In the genomic region with DNA sequence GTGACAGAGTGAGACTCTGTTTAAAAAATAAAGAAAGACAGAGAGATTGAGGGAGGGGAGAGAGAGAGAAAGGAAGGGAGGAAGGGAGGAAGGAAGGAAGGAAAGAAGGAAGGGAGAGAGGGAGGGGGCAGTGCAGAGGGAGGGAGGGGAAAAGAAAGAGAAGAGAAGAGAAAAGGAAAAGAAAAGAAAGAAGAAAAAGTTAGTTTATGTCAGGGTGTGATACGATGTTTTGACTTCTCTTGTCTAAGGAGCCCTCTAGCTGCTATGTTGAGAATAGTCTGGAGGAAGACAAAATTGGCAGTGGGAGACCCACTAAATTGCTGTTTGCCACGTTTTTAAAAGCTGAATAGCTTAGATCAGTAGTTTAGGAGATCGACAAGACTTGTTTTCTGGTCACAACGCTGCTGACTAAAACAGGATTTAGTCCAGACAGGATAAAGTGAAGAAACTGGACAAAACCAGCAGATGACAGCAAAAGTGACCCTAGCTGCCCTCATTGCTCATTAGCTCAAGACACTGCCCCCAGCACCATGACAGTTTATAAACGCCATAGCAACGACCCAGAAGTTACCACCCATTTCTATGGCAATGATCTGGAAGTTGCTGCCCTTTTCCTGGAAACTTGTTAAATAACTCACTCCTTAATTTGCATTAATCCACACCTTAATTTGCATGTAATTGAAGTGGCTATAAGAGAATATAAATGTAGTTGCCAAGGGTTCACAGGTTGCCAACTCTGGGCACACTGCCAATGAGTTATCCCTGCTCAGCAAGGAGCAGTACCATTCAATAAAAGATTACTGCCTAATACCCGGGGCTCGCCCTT, we compare ENCODE assay signal across 8 cellular contexts. TPM values are rescaled to one million over a fixed set of nuclear protein-coding genes. Genes with fewer than 3 reads are reported as not detected.
DNase-seq lines count a peak whose midpoint lies in the region; ATAC-seq, FAIRE-seq and TF ChIP-seq lines count a peak whose summit lies in the region.

No MANE protein-coding gene starts in this region.

- no peaks in the 10 kb centered on the region for H3K79me2 ChIP-seq in parathyroid adenoma

- no peak overlapping the region for H3K4me2 ChIP-seq in parathyroid adenoma (ENCODE audit: low read length)

- ATAC-seq in GM18517 (IDR thresholded peaks at IDR 0.05; ENCODE audit: unreplicated experiment) (no peak), left cardiac atrium (no peak)

- no peaks in the 10 kb centered on the region for H3K9me3 ChIP-seq in parathyroid adenoma (ENCODE audit: control insufficient read depth, low read length)

- in situ Hi-C loops in G401 (cut with HindIII; ENCODE audit: low sequenced_read_pairs) = no loop called here

- no peak overlapping the region for H3K27ac ChIP-seq in parathyroid adenoma

- no peak overlapping the region for H3K9ac ChIP-seq in parathyroid adenoma

- peak overlapping the region; percentile 2 for H2AFZ ChIP-seq in parathyroid adenoma

- FAIRE-seq in colon (lab: Jason Lieb, UNC) = peak; percentile 68

- H3K4me1 ChIP-seq in parathyroid adenoma = no peaks in the 10 kb centered on the region

- no peak overlapping the region for H3K4me3 ChIP-seq in parathyroid adenoma (ENCODE audit: low read depth, low read length)
- H3K4me3 ChIP-seq in H7 (ENCODE audit: insufficient read depth, low read depth, low read length) = no peak overlapping the region

- intact Hi-C loops in left cardiac atrium (cut with DNase I) = no loop called here

- peak; percentile 39 for DNase-seq in G401 (ENCODE audit: low spot score)
- DNase-seq in NCI-H146 treated with DMSO at 0.1 percent for 48 hours (lab: John Stamatoyannopoulos, UW; ENCODE audit: unreplicated experiment) = peak; percentile 44
- no peak for DNase-seq in H7
- no peak for DNase-seq in left cardiac atrium
- DNase-seq in NCI-H187 (lab: John Stamatoyannopoulos, UW) = no peak

- H3K36me3 ChIP-seq in parathyroid adenoma (ENCODE audit: control insufficient read depth, insufficient read depth, low read length) (no peaks in the 10 kb centered on the region), H7 (replicated peaks; ENCODE audit: control insufficient read depth, insufficient read depth, low read length) (no peaks in the 10 kb centered on the region)

- no peaks in the 10 kb centered on the region for H3K27me3 ChIP-seq in parathyroid adenoma (ENCODE audit: control insufficient read depth, insufficient read depth, low read length)
- no peaks in the 10 kb centered on the region for H3K27me3 ChIP-seq in H7 (ENCODE audit: control insufficient read depth, insufficient read depth, low read length)

- TF ChIP-seq CTCF in parathyroid adenoma (IDR thresholded peaks at IDR 0.05) = peak; percentile 17

RNA-seq across cellular contexts. Expression of a gene that starts 11.1 kb away (rescaled TPM):
- total RNA-seq in G401 (2014; rRNA removed; shearing (Covaris generic)) = 1.7 TPM in 1 of 2 replicates, not detected in the other
- total RNA-seq in H7 (2014; rRNA removed; shearing (Covaris generic)) = not detected in 2 replicates
- not detected for total RNA-seq in left cardiac atrium

RNA-seq across cellular contexts. Expression of a gene that starts 39.6 kb away (rescaled TPM):
- total RNA-seq in G401 (2014; rRNA removed; shearing (Covaris generic)) = not detected in 2 replicates
- total RNA-seq in H7 (2014; rRNA removed; shearing (Covaris generic)) = 0.11 TPM in 1 of 2 replicates, not detected in the other
- under 1 TPM; 0.35 to 0.42 TPM for total RNA-seq in left cardiac atrium

Comparison
In these comparisons a context has a peak if more than half of its experiments do, and no peak if none do; other contexts are left out.
1. DNase-seq: peak in G401 (single experiment) and NCI-H146 treated with DMSO at 0.1 percent for 48 hours (single experiment); none in H7 (single experiment), left cardiac atrium (single experiment) and NCI-H187 (0 of 2).